1 cellular context compared by ENCODE assay signal in the genomic region with DNA sequence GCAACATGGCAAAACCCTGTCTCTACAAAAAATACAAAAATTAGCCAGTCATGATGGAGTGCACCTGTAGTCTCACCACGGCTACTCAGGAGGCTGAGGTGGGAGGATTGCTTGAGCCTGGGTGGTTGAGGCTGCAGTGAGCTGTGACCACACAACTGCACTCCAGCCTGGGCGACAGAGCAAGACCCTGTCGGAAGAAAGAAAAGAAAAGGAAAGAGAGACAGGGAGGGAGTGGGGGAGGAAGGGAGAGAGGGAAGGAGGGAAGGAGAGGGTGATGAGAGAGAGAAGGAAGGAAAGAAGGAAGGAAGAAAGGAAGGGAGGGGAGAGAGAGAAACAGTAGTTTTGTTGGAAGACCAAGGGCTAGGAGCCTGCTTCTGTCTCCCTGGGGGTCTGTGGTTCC.
TF ChIP-seq lines count a peak whose summit lies in the region.

No MANE protein-coding gene starts in this region.

TF ChIP-seq in K562, 482 proteins besides CTCF, POLR2A, EP300 and RAD21 (continued from another document):
- TF ChIP-seq, protein P1, sequence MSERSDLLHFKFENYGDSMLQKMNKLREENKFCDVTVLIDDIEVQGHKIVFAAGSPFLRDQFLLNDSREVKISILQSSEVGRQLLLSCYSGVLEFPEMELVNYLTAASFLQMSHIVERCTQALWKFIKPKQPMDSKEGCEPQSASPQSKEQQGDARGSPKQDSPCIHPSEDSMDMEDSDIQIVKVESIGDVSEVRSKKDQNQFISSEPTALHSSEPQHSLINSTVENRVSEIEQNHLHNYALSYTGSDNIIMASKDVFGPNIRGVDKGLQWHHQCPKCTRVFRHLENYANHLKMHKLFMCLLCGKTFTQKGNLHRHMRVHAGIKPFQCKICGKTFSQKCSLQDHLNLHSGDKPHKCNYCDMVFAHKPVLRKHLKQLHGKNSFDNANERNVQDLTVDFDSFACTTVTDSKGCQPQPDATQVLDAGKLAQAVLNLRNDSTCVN (CRISPR knock-in tag; IDR thresholded peaks at IDR 0.05): peak; percentile 13; the same call in 1 of the 2 replicates
- TF ChIP-seq SMARCB1 (IDR thresholded peaks at IDR 0.05; ENCODE audit: insufficient read length, low read depth) (no peak), NFIC (IDR thresholded peaks at IDR 0.05) (0 out of 2 replicates have a peak, but pooled peaks have one; percentile 4), ZNF232 (CRISPR knock-in tag; IDR thresholded peaks at IDR 0.05) (no peak), MYC (IDR thresholded peaks at IDR 0.05; ENCODE audit: low read depth, low read length) (no peak), MYC (CRISPR knock-in tag; IDR thresholded peaks at IDR 0.05; ENCODE audit: borderline replicate concordance, low read depth) (no peak), ARID1B (IDR thresholded peaks at IDR 0.05) (0 out of 2 replicates have a peak, but pooled peaks have one; percentile 7), HLTF (IDR thresholded peaks at IDR 0.05) (0 out of 2 replicates have a peak, but pooled peaks have one; percentile 60), TFAM (CRISPR knock-in tag; conservative IDR thresholded peaks at IDR 0.05) (no peak), ZNF609 (CRISPR knock-in tag; IDR thresholded peaks at IDR 0.05; ENCODE audit: borderline replicate concordance) (no peak), POLR2H (tag; IDR thresholded peaks at IDR 0.05; ENCODE audit: low read depth) (no peak), POU5F1 (IDR thresholded peaks at IDR 0.05; ENCODE audit: borderline replicate concordance, low read depth, low read length, partially characterized antibody) (no peak), HDAC1 (IDR thresholded peaks at IDR 0.05) (peak in 1 of 2 experiments; percentile 42; a peak in 1 of 4 replicates), CAMTA2 (CRISPR knock-in tag; conservative IDR thresholded peaks at IDR 0.05) (no peak), BRD9 (IDR thresholded peaks at IDR 0.05; ENCODE audit: low read depth, partially characterized antibody) (peak; percentile 27), POLR2AphosphoS5 (IDR thresholded peaks at IDR 0.05; ENCODE audit: control insufficient read depth, insufficient read depth, low read depth, low read length) (no peak), STAT6 (CRISPR knock-in tag; IDR thresholded peaks at IDR 0.05) (no peak), BACH1 (tag; IDR thresholded peaks at IDR 0.05) (no peak), ZNF316 (IDR thresholded peaks at IDR 0.05) (peak; percentile 19; the same call in 1 of the 2 replicates), MXI1 (IDR thresholded peaks at IDR 0.05; ENCODE audit: low read depth, low read length) (no peak), CBX5 (IDR thresholded peaks at IDR 0.05; ENCODE audit: borderline replicate concordance, low read depth) (no peak), GTF3C2 (IDR thresholded peaks at IDR 0.05; ENCODE audit: borderline replicate concordance, extremely low read depth, insufficient read length) (no peak), TCF3 (CRISPR knock-in tag; IDR thresholded peaks at IDR 0.05) (no peak), CREB1 (IDR thresholded peaks at IDR 0.05) (no peak), CREB1 (CRISPR knock-in tag; IDR thresholded peaks at IDR 0.05) (no peak), ID3 (CRISPR knock-in tag; IDR thresholded peaks at IDR 0.05) (no peak), ID3 (tag; IDR thresholded peaks at IDR 0.05) (no peak), ETV5 (CRISPR knock-in tag; IDR thresholded peaks at IDR 0.05; ENCODE audit: low read depth) (no peak), HDGF (IDR thresholded peaks at IDR 0.05) (0 out of 2 replicates have a peak, but pooled peaks have one; percentile 50), SP2 (IDR thresholded peaks at IDR 0.05; ENCODE audit: extremely low read depth, low read depth, low read length, poor library complexity, severe bottlenecking) (no peak), ZNF384 (IDR thresholded peaks at IDR 0.05; ENCODE audit: low read depth, low read length) (no peak), TOE1 (IDR thresholded peaks at IDR 0.05; ENCODE audit: borderline replicate concordance) (no peak), TOE1 (CRISPR knock-in tag; IDR thresholded peaks at IDR 0.05; ENCODE audit: borderline replicate concordance, low read depth) (no peak), KLF13 (tag; IDR thresholded peaks at IDR 0.05; ENCODE audit: borderline replicate concordance, low read depth) (no peak), BCOR (IDR thresholded peaks at IDR 0.05) (0 out of 2 replicates have a peak, but pooled peaks have one; percentile 36), TBL1XR1 (IDR thresholded peaks at IDR 0.05; ENCODE audit: low read length in 2 of 2) (no peak)
- TF ChIP-seq, protein P2, sequence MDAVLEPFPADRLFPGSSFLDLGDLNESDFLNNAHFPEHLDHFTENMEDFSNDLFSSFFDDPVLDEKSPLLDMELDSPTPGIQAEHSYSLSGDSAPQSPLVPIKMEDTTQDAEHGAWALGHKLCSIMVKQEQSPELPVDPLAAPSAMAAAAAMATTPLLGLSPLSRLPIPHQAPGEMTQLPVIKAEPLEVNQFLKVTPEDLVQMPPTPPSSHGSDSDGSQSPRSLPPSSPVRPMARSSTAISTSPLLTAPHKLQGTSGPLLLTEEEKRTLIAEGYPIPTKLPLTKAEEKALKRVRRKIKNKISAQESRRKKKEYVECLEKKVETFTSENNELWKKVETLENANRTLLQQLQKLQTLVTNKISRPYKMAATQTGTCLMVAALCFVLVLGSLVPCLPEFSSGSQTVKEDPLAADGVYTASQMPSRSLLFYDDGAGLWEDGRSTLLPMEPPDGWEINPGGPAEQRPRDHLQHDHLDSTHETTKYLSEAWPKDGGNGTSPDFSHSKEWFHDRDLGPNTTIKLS (IDR thresholded peaks at IDR 0.05; ENCODE audit: borderline replicate concordance, low read depth): no peak
- TF ChIP-seq, protein P3, sequence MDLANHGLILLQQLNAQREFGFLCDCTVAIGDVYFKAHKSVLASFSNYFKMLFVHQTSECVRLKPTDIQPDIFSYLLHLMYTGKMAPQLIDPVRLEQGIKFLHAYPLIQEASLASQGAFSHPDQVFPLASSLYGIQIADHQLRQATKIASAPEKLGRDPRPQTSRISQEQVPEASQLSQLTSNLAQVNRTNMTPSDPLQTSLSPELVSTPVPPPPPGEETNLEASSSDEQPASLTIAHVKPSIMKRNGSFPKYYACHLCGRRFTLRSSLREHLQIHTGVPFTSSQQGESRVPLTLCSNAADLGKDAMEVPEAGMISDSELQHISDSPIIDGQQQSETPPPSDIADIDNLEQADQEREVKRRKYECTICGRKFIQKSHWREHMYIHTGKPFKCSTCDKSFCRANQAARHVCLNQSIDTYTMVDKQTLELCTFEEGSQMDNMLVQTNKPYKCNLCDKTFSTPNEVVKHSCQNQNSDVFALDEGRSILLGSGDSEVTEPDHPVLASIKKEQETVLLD (IDR thresholded peaks at IDR 0.05): no peak
